ENCODE assay signal across 22 cellular contexts in genomic region chr14:65872536-65872935, GRCh38.
"Had no signal": no experiment of that assay in that cellular context is flagged by ENCODE, and none has a peak within 500 bp of the region (broad histone marks: within the 10 kb centered on the region; RNA-seq: fewer than 3 reads in every experiment).

No MANE protein-coding gene starts in this region.

- H3K9me3 ChIP-seq: ascending aorta, colonic mucosa, esophagus squamous epithelium, sigmoid colon, transverse colon, uterus had no signal

- H3K4me3 ChIP-seq: ascending aorta, colonic mucosa, esophagus squamous epithelium, sigmoid colon, transverse colon, uterus had no signal

- DNase-seq: activated CD4-positive, alpha-beta T cell treated with anti-CD3 and anti-CD28 coated beads, Interleukin-2, amount 10 ng/mL, durations not matched to agents 7 days and 5 days; activated CD4-positive, CD25-positive, alpha-beta regulatory T cell treated with anti-CD3 and anti-CD28 coated beads, Interleukin-2, amount 50 U/mL, for 72 hours; activated CD8-positive, alpha-beta T cell treated with anti-CD3 and anti-CD28 coated beads, Interleukin-2, amount 10 ng/mL, durations not matched to agents 7 days and 5 days; activated gamma-delta T cell treated with Interleukin-2 at 50 U/mL for 16 hours; activated T-cell treated with anti-CD3 and anti-CD28 coated beads, Interleukin-2, amount 50 U/mL, for 1 hour; colonic mucosa; endodermal cell; esophagus squamous epithelium; hippocampal formation; left ventricle myocardium superior; midbrain; nephron progenitor cell; nucleus accumbens; sigmoid colon; stimulated activated CD4-positive, alpha-beta T cell treated with anti-CD3 and anti-CD28 coated beads, Interleukin-2, amount 100 ng/mL, for 48 hours; stimulated activated CD8-positive, alpha-beta memory T cell treated with anti-CD3 and anti-CD28 coated beads, Interleukin-4, amount 100 ng/mL, for 48 hours; stimulated activated naive B cell treated with anti-CD40 and anti-IgM and Interleukin-4, amounts not matched to agents 10 μg/mL and 1 μg/mL and 100 μg/mL, for 72 hours; T-cell; transverse colon; uterus had no signal

- H3K27ac ChIP-seq: ascending aorta, colonic mucosa, esophagus squamous epithelium, sigmoid colon, transverse colon, uterus, VCaP had no signal

- ATAC-seq: activated CD8-positive, alpha-beta T cell treated with anti-CD3 and anti-CD28 coated beads, Interleukin-2, amount 10 ng/mL, durations not matched to agents 7 days and 5 days; left ventricle myocardium superior; stimulated activated naive B cell treated with anti-CD40 and anti-IgM and Interleukin-4, amounts not matched to agents 10 μg/mL and 1 μg/mL and 100 μg/mL, for 72 hours; T-cell had no signal

- H3K36me3 ChIP-seq: ascending aorta, colonic mucosa, esophagus squamous epithelium, sigmoid colon, transverse colon, uterus had no signal

- H3K4me1 ChIP-seq: ascending aorta, colonic mucosa, esophagus squamous epithelium, sigmoid colon, transverse colon, uterus had no signal

- H3K27me3 ChIP-seq: ascending aorta, colonic mucosa, esophagus squamous epithelium, sigmoid colon, transverse colon, uterus had no signal
